Comparison of ENCODE assay signal across 24 cellular contexts in genomic region chr16:50285406-50286003, GRCh38. TPM values are rescaled to one million over a fixed set of nuclear protein-coding genes. Genes with fewer than 3 reads are reported as not detected.
DNase-seq lines count a peak whose midpoint lies in the region; ATAC-seq lines count a peak whose summit lies in the region.
"Had no signal": no experiment of that assay in that cellular context is flagged by ENCODE, and none has a peak within 500 bp of the region (broad histone marks: within the 10 kb centered on the region; RNA-seq: fewer than 3 reads in every experiment).

No MANE protein-coding gene starts in this region.

- H3K4me3 Mint-ChIP-seq in activated CD8-positive, alpha-beta memory T cell treated with anti-CD3 and anti-CD28 coated beads, Interleukin-2, amount 10 ng/mL, durations not matched to agents 7 days and 5 days = no peak overlapping the region
- H3K4me3 Mint-ChIP-seq in CD4-positive, CD25-positive, alpha-beta regulatory T cell = peak overlapping the region in 3 of 4 donors; percentile 51 to 73 (median 52)
- peak overlapping the region; percentile 68 for H3K4me3 Mint-ChIP-seq in T-helper 17 cell
- peak overlapping the region in 8 of 10 donors; percentile 8 to 93 (median 66) for H3K4me3 Mint-ChIP-seq in naive thymus-derived CD4-positive, alpha-beta T cell
- H3K4me3 Mint-ChIP-seq: brain, nephron had no signal

- peaks cover 64% of the 10 kb centered on the region for H3K4me1 ChIP-seq in CD4-positive, CD25-positive, alpha-beta regulatory T cell (ENCODE audit: control insufficient read depth, insufficient read depth, low read length, poor library complexity, severe bottlenecking)
- H3K4me1 ChIP-seq in naive thymus-derived CD4-positive, alpha-beta T cell (ENCODE audit: control insufficient read depth in 2 of 2, insufficient read depth in 2 of 2, low read length in 2 of 2) = peaks cover 53 to 57% of the 10 kb centered on the region in 2 donors

- ATAC-seq in activated CD8-positive, alpha-beta memory T cell treated with anti-CD3 and anti-CD28 coated beads, Interleukin-2, amount 10 ng/mL, durations not matched to agents 7 days and 5 days = no peak
- no peak for ATAC-seq in CD4-positive, CD25-positive, alpha-beta regulatory T cell (ENCODE audit: low read depth in 2 of 2)
- no peak for ATAC-seq in T-helper 17 cell
- no peak for ATAC-seq in naive thymus-derived CD4-positive, alpha-beta T cell
- no peak for ATAC-seq in GM21360 (IDR thresholded peaks at IDR 0.05; ENCODE audit: unreplicated experiment)
- ATAC-seq: A549 had no signal

- intact Hi-C loops in naive thymus-derived CD4-positive, alpha-beta T cell (cut with micrococcal nuclease) = no loop called here

- DNase-seq in activated CD8-positive, alpha-beta memory T cell treated with anti-CD3 and anti-CD28 coated beads, Interleukin-2, amount 10 ng/mL, durations not matched to agents 7 days and 5 days = no peak
- DNase-seq in activated CD8-positive, alpha-beta memory T cell treated with anti-CD3 and anti-CD28 coated beads, Interleukin-2, amount 50 U/mL, for 48 hours = no peak
- no peak for DNase-seq in CD4-positive, CD25-positive, alpha-beta regulatory T cell
- DNase-seq in T-helper 17 cell (no peak), globus pallidus (ENCODE audit: low spot score) (no peak), NCI-H446 treated with DMSO at 0.1 percent for 48 hours (lab: John Stamatoyannopoulos, UW) (no peak)
- no peak for DNase-seq in naive thymus-derived CD4-positive, alpha-beta T cell
- DNase-seq: activated CD4-positive, alpha-beta T cell treated with anti-CD3 and anti-CD28 coated beads for 4 hours; DND-41; islet precursor cell; mammary epithelial cell; NCI-H187; NCI-H345; posterior cingulate gyrus; SK-N-SH; small intestine; stimulated activated CD4-positive, alpha-beta T cell treated with anti-CD3 and anti-CD28 coated beads, Interleukin-4, amount 100 ng/mL, for 24 hours; T1000 had no signal

- H3K9me3 Mint-ChIP-seq in activated CD8-positive, alpha-beta memory T cell treated with anti-CD3 and anti-CD28 coated beads, Interleukin-2, amount 10 ng/mL, durations not matched to agents 7 days and 5 days (ENCODE audit: low read depth) = no peaks in the 10 kb centered on the region
- H3K9me3 Mint-ChIP-seq in CD4-positive, CD25-positive, alpha-beta regulatory T cell = peaks cover 0 to 1% (median 0%) of the 10 kb centered on the region in 7 donors
- peaks cover 0 to 2% (median 0%) of the 10 kb centered on the region in 11 donors for H3K9me3 Mint-ChIP-seq in naive thymus-derived CD4-positive, alpha-beta T cell
- H3K9me3 Mint-ChIP-seq: nephron had no signal

- H3K36me3 Mint-ChIP-seq in activated CD8-positive, alpha-beta memory T cell treated with anti-CD3 and anti-CD28 coated beads, Interleukin-2, amount 10 ng/mL, durations not matched to agents 7 days and 5 days = peaks cover 46% of the 10 kb centered on the region
- H3K36me3 Mint-ChIP-seq in CD4-positive, CD25-positive, alpha-beta regulatory T cell = peaks cover 17% of the 10 kb centered on the region
- H3K36me3 Mint-ChIP-seq in T-helper 17 cell (ENCODE audit: low read depth) = peaks cover 4% of the 10 kb centered on the region
- peaks cover 0 to 33% (median 19%) of the 10 kb centered on the region in 5 donors for H3K36me3 Mint-ChIP-seq in naive thymus-derived CD4-positive, alpha-beta T cell

- CTCF ChIA-PET in activated CD8-positive, alpha-beta memory T cell treated with anti-CD3 and anti-CD28 coated beads, Interleukin-2, amount 10 ng/mL, durations not matched to agents 7 days and 5 days (lab: Charles Lee) = interaction anchor here (0.9 to 1.7 kb wide), 2 partner anchors 10 to 260 kb away, joined by 3 to 5 read pairs; no protein-coding TSS in a partner anchor
- CTCF ChIA-PET in naive thymus-derived CD4-positive, alpha-beta T cell (lab: Charles Lee) = interaction anchor here (0.6 to 4.0 kb wide), 6 partner anchors 11 to 356 kb away, joined by 3 to 15 read pairs (median 5); partner anchors contain the start of gene ADCY7

- no peaks in the 10 kb centered on the region for H3K9me3 ChIP-seq in CD4-positive, CD25-positive, alpha-beta regulatory T cell (ENCODE audit: control insufficient read depth in 2 of 2, low read length in 2 of 2)
- H3K9me3 ChIP-seq in T-helper 17 cell (ENCODE audit: control insufficient read depth, low read length, poor library complexity, severe bottlenecking) = no peaks in the 10 kb centered on the region
- H3K9me3 ChIP-seq in naive thymus-derived CD4-positive, alpha-beta T cell (ENCODE audit: control insufficient read depth in 2 of 3, low read length in 3 of 3) = peaks cover 0 to 6% (median 0%) of the 10 kb centered on the region in 3 experiments
- H3K9me3 ChIP-seq: A549, SK-N-SH had no signal

- peaks cover 37% of the 10 kb centered on the region for H3K36me3 ChIP-seq in CD4-positive, CD25-positive, alpha-beta regulatory T cell (ENCODE audit: control insufficient read depth, insufficient read depth, low read length)
- peaks cover 0 to 40% (median 19%) of the 10 kb centered on the region in 3 experiments for H3K36me3 ChIP-seq in naive thymus-derived CD4-positive, alpha-beta T cell (ENCODE audit: control insufficient read depth in 2 of 3, insufficient read depth in 3 of 3, low read length in 3 of 3)

- H3K4me3 ChIP-seq in CD4-positive, CD25-positive, alpha-beta regulatory T cell (ENCODE audit: low read depth, low read length) = no peak overlapping the region
- no peak overlapping the region for H3K4me3 ChIP-seq in naive thymus-derived CD4-positive, alpha-beta T cell (ENCODE audit: low read length)
- H3K4me3 ChIP-seq: A549, coronary artery, hepatocyte had no signal

- peak overlapping the region; percentile 4 for H3K27ac Mint-ChIP-seq in activated CD8-positive, alpha-beta memory T cell treated with anti-CD3 and anti-CD28 coated beads, Interleukin-2, amount 10 ng/mL, durations not matched to agents 7 days and 5 days
- peak overlapping the region; percentile 38 to 90 (median 68) for H3K27ac Mint-ChIP-seq in CD4-positive, CD25-positive, alpha-beta regulatory T cell
- peak overlapping the region; percentile 96 for H3K27ac Mint-ChIP-seq in T-helper 17 cell
- peak overlapping the region; percentile 33 to 87 (median 78) for H3K27ac Mint-ChIP-seq in naive thymus-derived CD4-positive, alpha-beta T cell
- H3K27ac Mint-ChIP-seq: nephron had no signal

- H3K27ac ChIP-seq in CD4-positive, CD25-positive, alpha-beta regulatory T cell (ENCODE audit: insufficient read depth, low read length, poor library complexity, severe bottlenecking) = peak overlapping the region; percentile 30
- H3K27ac ChIP-seq in naive thymus-derived CD4-positive, alpha-beta T cell (ENCODE audit: low read depth, low read length) = peak overlapping the region; percentile 59
- H3K27ac ChIP-seq: A549, coronary artery, hepatocyte had no signal

- POLR2A ChIA-PET in naive thymus-derived CD4-positive, alpha-beta T cell (lab: Charles Lee) = interaction anchor here (0.7 to 14.6 kb wide), 4 partner anchors 19 to 65 kb away, joined by 3 to 257 read pairs (median 4); partner anchors contain the start of gene ADCY7

- H3K4me1 Mint-ChIP-seq in activated CD8-positive, alpha-beta memory T cell treated with anti-CD3 and anti-CD28 coated beads, Interleukin-2, amount 10 ng/mL, durations not matched to agents 7 days and 5 days = peaks cover 59% of the 10 kb centered on the region
- peaks cover 1 to 74% (median 39%) of the 10 kb centered on the region in 4 donors for H3K4me1 Mint-ChIP-seq in CD4-positive, CD25-positive, alpha-beta regulatory T cell
- peaks cover 38% of the 10 kb centered on the region for H3K4me1 Mint-ChIP-seq in T-helper 17 cell
- peaks cover 46 to 79% (median 65%) of the 10 kb centered on the region in 7 donors for H3K4me1 Mint-ChIP-seq in naive thymus-derived CD4-positive, alpha-beta T cell
- H3K4me1 Mint-ChIP-seq: nephron had no signal

- no peaks in the 10 kb centered on the region for H3K27me3 Mint-ChIP-seq in activated CD8-positive, alpha-beta memory T cell treated with anti-CD3 and anti-CD28 coated beads, Interleukin-2, amount 10 ng/mL, durations not matched to agents 7 days and 5 days
- no peaks in the 10 kb centered on the region for H3K27me3 Mint-ChIP-seq in CD4-positive, CD25-positive, alpha-beta regulatory T cell
- H3K27me3 Mint-ChIP-seq in T-helper 17 cell = no peaks in the 10 kb centered on the region
- no peaks in the 10 kb centered on the region for H3K27me3 Mint-ChIP-seq in naive thymus-derived CD4-positive, alpha-beta T cell

- no peaks in the 10 kb centered on the region for H3K27me3 ChIP-seq in CD4-positive, CD25-positive, alpha-beta regulatory T cell (ENCODE audit: control insufficient read depth, insufficient read depth, low read length)
- H3K27me3 ChIP-seq in naive thymus-derived CD4-positive, alpha-beta T cell (ENCODE audit: control insufficient read depth in 2 of 2, insufficient read depth in 2 of 2, low read length in 2 of 2) = no peaks in the 10 kb centered on the region
- H3K27me3 ChIP-seq: hepatocyte had no signal

RNA-seq across cellular contexts. Expression of gene ADCY7, which starts 19.2 kb away (rescaled TPM):
- total RNA-seq in activated CD8-positive, alpha-beta memory T cell treated with anti-CD3 and anti-CD28 coated beads, Interleukin-2, amount 10 ng/mL, durations not matched to agents 7 days and 5 days = 100 to 1,000 TPM; 131 to 232 TPM
- 233 TPM for total RNA-seq in CD4-positive, CD25-positive, alpha-beta regulatory T cell
- polyA plus RNA-seq in CD4-positive, CD25-positive, alpha-beta regulatory T cell = 10 to 100 TPM; 33.1 to 52.3 (median 46.6) TPM
- total RNA-seq in T-helper 17 cell = 100 to 1,000 TPM; 187 to 203 TPM
- total RNA-seq in naive thymus-derived CD4-positive, alpha-beta T cell = 100 to 1,000 TPM; 179 to 326 (median 208) TPM
- 10 to 100 TPM; 62.6 to 85.7 TPM for polyA plus RNA-seq in naive thymus-derived CD4-positive, alpha-beta T cell

Comparison
In these comparisons a context has a peak if more than half of its experiments do, and no peak if none do; other contexts are left out.
1. H3K27ac Mint-ChIP-seq: peak in every context shown above with its lines; median percentile 96 in T-helper 17 cell; 78 in naive thymus-derived CD4-positive, alpha-beta T cell; 68 in CD4-positive, CD25-positive, alpha-beta regulatory T cell; 4 in activated CD8-positive, alpha-beta memory T cell treated with anti-CD3 and anti-CD28 coated beads, Interleukin-2, amount 10 ng/mL, durations not matched to agents 7 days and 5 days.